Comparison of ENCODE assay signal across 16 cellular contexts in the genomic region with DNA sequence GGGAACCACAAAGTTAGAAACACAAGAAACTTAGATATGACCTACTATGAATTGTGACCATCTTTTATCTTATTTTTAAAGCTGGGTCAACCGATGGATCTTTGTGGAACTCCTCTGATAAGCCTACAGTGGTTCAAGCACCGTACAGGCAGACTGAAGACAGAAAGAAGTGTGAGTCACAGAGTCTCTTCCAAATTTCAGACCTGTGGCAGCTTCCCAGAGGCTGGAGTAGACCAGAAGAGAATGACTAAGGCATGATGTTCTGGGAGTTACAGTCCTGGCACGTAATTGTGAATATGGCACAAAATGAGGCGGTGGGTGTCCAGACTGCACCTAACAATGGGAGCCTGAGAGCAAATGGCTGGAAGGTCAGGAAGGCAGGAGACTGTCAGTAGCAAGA.
A peak's percentile ranks its signal among the peaks of the same experiment; 100 is the strongest.
DNase-seq lines count a peak whose midpoint lies in the region; ATAC-seq and TF ChIP-seq lines count a peak whose summit lies in the region.
"Had no signal": no experiment of that assay in that cellular context is flagged by ENCODE, and none has a peak within 500 bp of the region (broad histone marks: within the 10 kb centered on the region; RNA-seq: fewer than 3 reads in every experiment).

No MANE protein-coding gene starts in this region.

- DNase-seq in EL (peak; percentile 57), NCI-H446 treated with DMSO at 0.1 percent for 48 hours (lab: John Stamatoyannopoulos, UW) (peak; percentile 51), cardiac fibroblast (ENCODE audit: low read depth in 2 of 2) (peak; percentile 24 to 74), non-pigmented ciliary epithelial cell (ENCODE audit: low read depth) (peak; percentile 11), nucleus accumbens (lab: John Stamatoyannopoulos, UW) (no peak), posterior vena cava (ENCODE audit: low spot score) (no peak)
- no peak for DNase-seq in stimulated activated CD4-positive, alpha-beta T cell treated with anti-CD3 and anti-CD28 coated beads, Interleukin-4, amount 100 ng/mL, for 4 hours
- DNase-seq: activated CD4-positive, alpha-beta memory T cell treated with anti-CD3 and anti-CD28 coated beads, Interleukin-2, amount 10 ng/mL, durations not matched to agents 7 days and 5 days; activated effector memory CD4-positive, alpha-beta T cell treated with anti-CD3 and anti-CD28 coated beads, Interleukin-2, amount 50 U/mL, for 16 hours; body of pancreas; effector memory CD8-positive, alpha-beta T cell; heart right ventricle; KG1; NCI-H1694 treated with DMSO at 0.1 percent for 48 hours; SIG-M5 had no signal

- TF ChIP-seq CTCF in cardiac fibroblast (IDR thresholded peaks at IDR 0.05; ENCODE audit: low read depth, low read length), result no peak

- no peak for ATAC-seq in GM19324 (IDR thresholded peaks at IDR 0.05; ENCODE audit: low FRiP score, unreplicated experiment)
- ATAC-seq: body of pancreas; effector memory CD8-positive, alpha-beta T cell; heart right ventricle had no signal

- intact Hi-C loops in posterior vena cava (cut with DNase I), result no loop called here

- H3K4me3 ChIP-seq in cardiac fibroblast (replicated peaks in 1 of 2; ENCODE audit: low read depth in 2 of 2, low read length in 2 of 2), result no peak overlapping the region
- H3K4me3 ChIP-seq: body of pancreas, heart right ventricle had no signal

Comparison
In these comparisons a context has a peak if more than half of its experiments do, and no peak if none do; other contexts are left out.
1. DNase-seq: peak in EL (single experiment), NCI-H446 treated with DMSO at 0.1 percent for 48 hours (single experiment), cardiac fibroblast (2 of 2) and non-pigmented ciliary epithelial cell (single experiment); none in nucleus accumbens (0 of 56), stimulated activated CD4-positive, alpha-beta T cell treated with anti-CD3 and anti-CD28 coated beads, Interleukin-4, amount 100 ng/mL, for 4 hours (0 of 2) and posterior vena cava (single experiment).